ENCODE assay signal across 14 cellular contexts in the genomic region with DNA sequence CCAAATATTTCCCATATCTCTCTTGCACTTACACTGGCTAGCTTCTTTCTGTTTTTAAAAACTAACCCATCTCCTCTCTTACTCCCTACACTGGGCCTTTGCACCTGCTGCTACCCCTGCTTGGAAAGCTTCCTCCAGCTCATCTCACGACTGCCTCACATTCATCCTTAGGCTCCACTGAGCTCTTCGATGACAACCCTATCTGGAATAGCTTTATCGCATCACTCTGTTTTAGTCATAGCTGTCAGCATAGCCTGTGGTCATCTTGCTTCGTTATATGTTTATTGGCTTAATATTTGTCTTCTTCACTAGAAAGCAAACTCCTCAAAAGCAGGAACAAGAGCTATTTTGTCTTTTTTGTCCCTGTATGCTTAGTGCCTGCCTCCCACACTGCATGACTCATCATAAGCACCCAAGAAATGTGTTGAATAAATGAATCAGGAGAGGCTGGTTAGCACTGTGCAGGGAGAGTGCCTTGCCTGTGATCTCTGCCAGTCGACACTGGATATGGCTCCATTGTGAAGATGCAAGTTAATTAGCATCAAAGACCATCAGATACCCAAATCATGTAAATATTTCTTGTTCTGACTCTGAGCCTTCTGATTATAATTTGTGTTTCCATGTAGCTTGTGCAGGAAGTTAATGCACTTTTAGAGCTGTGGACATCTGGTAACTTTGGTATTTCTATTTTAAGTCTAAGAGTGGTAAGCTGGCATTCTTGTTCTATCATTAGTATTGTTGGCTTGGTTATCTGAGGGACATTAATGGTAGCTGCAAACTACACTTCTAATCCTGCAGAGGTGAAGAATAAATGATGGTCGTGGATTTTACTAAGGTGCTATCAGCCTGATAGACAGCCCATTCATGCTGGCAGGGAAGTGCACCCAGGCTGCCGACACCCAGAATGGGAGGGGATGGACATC. TPM values are rescaled to one million over a fixed set of nuclear protein-coding genes. Genes with fewer than 3 reads are reported as not detected.
DNase-seq lines count a peak whose midpoint lies in the region; ATAC-seq and TF ChIP-seq lines count a peak whose summit lies in the region.
"Had no signal": no experiment of that assay in that cellular context is flagged by ENCODE, and none has a peak within 500 bp of the region (broad histone marks: within the 10 kb centered on the region; RNA-seq: fewer than 3 reads in every experiment).

No MANE protein-coding gene starts in this region.

- H3K27ac Mint-ChIP-seq in CD4-positive, alpha-beta memory T cell = no peak overlapping the region
- H3K27ac Mint-ChIP-seq: CD14-positive monocyte had no signal

- ATAC-seq in RWPE2 (ENCODE audit: low read depth) (peak; percentile 67; the same call in 1 of the 3 replicates), HG02885 (IDR thresholded peaks at IDR 0.05; ENCODE audit: poor library complexity, unreplicated experiment) (no peak)

- no peak overlapping the region for H3K4me3 ChIP-seq in RWPE2 (ENCODE audit: severe bottlenecking)
- no peak overlapping the region for H3K4me3 ChIP-seq in CD4-positive, alpha-beta memory T cell (ENCODE audit: low read length in 2 of 2)

- CTCF ChIA-PET in CD4-positive, alpha-beta memory T cell (lab: Charles Lee; ENCODE audit: partially characterized antibody) = no interaction called here

- peaks cover 27 to 28% of the 10 kb centered on the region in 2 donors for H3K27me3 Mint-ChIP-seq in CD4-positive, alpha-beta memory T cell

- H3K4me3 Mint-ChIP-seq in CD4-positive, alpha-beta memory T cell = no peak overlapping the region
- H3K4me3 Mint-ChIP-seq: CD14-positive monocyte had no signal

- H3K27ac ChIP-seq in RWPE2 (ENCODE audit: poor library complexity, severe bottlenecking) = no peak overlapping the region
- H3K27ac ChIP-seq in CD4-positive, alpha-beta memory T cell (ENCODE audit: low read depth, low read length) = no peak overlapping the region

- no peaks in the 10 kb centered on the region for H3K4me1 ChIP-seq in RWPE2 (ENCODE audit: insufficient read depth, poor library complexity, severe bottlenecking)
- no peaks in the 10 kb centered on the region for H3K4me1 ChIP-seq in CD4-positive, alpha-beta memory T cell (ENCODE audit: insufficient read depth, low read length)

- no peaks in the 10 kb centered on the region for H3K36me3 Mint-ChIP-seq in CD4-positive, alpha-beta memory T cell
- H3K36me3 Mint-ChIP-seq: CD14-positive monocyte had no signal

- no peaks in the 10 kb centered on the region for H3K27me3 ChIP-seq in RWPE2 (ENCODE audit: insufficient read depth, poor library complexity, severe bottlenecking)
- no peaks in the 10 kb centered on the region for H3K27me3 ChIP-seq in CD4-positive, alpha-beta memory T cell (ENCODE audit: insufficient read depth, low read length)

- in situ Hi-C loops in GM13976 (cut with MboI; ENCODE audit: low sequenced_read_pairs, unreplicated experiment) = no loop called here

- POLR2A ChIA-PET in CD4-positive, alpha-beta memory T cell (lab: Charles Lee; ENCODE audit: partially characterized antibody) = no interaction called here

- H3K9me3 Mint-ChIP-seq in CD4-positive, alpha-beta memory T cell = peaks cover 0 to 3% (median 0%) of the 10 kb centered on the region in 8 donors

- DNase-seq in A172 (ENCODE audit: low spot score) = peak; percentile 52
- DNase-seq in DMS53 (lab: John Stamatoyannopoulos, UW) = peak; percentile 61
- DNase-seq in RWPE2 (ENCODE audit: low spot score) = no peak
- peak in 37 of 42 donors; percentile 3 to 86 (median 44) for DNase-seq in head of caudate nucleus
- DNase-seq in CD4-positive, alpha-beta memory T cell = no peak
- no peak for DNase-seq in HT-29 (ENCODE audit: low spot score)
- no peak for DNase-seq in GM13976 (ENCODE audit: low spot score)
- DNase-seq: activated CD4-positive, alpha-beta T cell treated with anti-CD3 and anti-CD28 coated beads, Interleukin-2, amount 50 U/mL, for 48 hours; glutamatergic neuron; NCI-H2029 treated with DMSO at 0.1 percent for 48 hours; NCI-H82 had no signal

- intact Hi-C loops in head of caudate nucleus (cut with DNase I) = no loop called here
- intact Hi-C loops in CD4-positive, alpha-beta memory T cell (cut with micrococcal nuclease) = no loop called here

- no peaks in the 10 kb centered on the region for H3K4me1 Mint-ChIP-seq in CD4-positive, alpha-beta memory T cell
- H3K4me1 Mint-ChIP-seq: CD14-positive monocyte had no signal

- TF ChIP-seq CTCF in RWPE2 (IDR thresholded peaks at IDR 0.05; ENCODE audit: poor library complexity, severe bottlenecking) (no peak), GM13976 (IDR thresholded peaks at IDR 0.05; ENCODE audit: borderline replicate concordance, control extremely low read depth, extremely low read depth, insufficient read depth, missing control alignments) (no peak)

- no peaks in the 10 kb centered on the region for H3K36me3 ChIP-seq in RWPE2 (ENCODE audit: low read depth)
- no peaks in the 10 kb centered on the region for H3K36me3 ChIP-seq in CD4-positive, alpha-beta memory T cell (ENCODE audit: insufficient read depth, low read length)

- no peaks in the 10 kb centered on the region for H3K9me3 ChIP-seq in RWPE2 (ENCODE audit: severe bottlenecking)
- no peaks in the 10 kb centered on the region for H3K9me3 ChIP-seq in CD4-positive, alpha-beta memory T cell (ENCODE audit: control insufficient read depth in 1 of 2, low read length in 2 of 2)

RNA-seq across cellular contexts. Expression of a gene that starts 10.3 kb away (rescaled TPM):
- total RNA-seq in A172 (2014; rRNA removed; shearing (Covaris generic)) = not detected in 2 replicates
- not detected for total RNA-seq in CD4-positive, alpha-beta memory T cell
- polyA plus RNA-seq in CD4-positive, alpha-beta memory T cell = not detected
- not detected in 2 replicates for total RNA-seq in HT-29 (2014; rRNA removed; shearing (Covaris generic))
- total RNA-seq: lower leg skin had no signal
- polyA plus RNA-seq: CD14-positive monocyte had no signal

RNA-seq across cellular contexts. Expression of a gene that starts 36.6 kb away (rescaled TPM):
- total RNA-seq in A172 (2014; rRNA removed; shearing (Covaris generic)) = 5.4 and 9.2 TPM in 2 replicates
- under 1 TPM in 1 of 2 experiments, not detected in 1; 0.17 TPM for total RNA-seq in CD4-positive, alpha-beta memory T cell
- polyA plus RNA-seq in CD4-positive, alpha-beta memory T cell = under 1 TPM in 1 of 2 donors, not detected in 1; 0.44 TPM
- 0.44 TPM in 1 of 2 replicates, not detected in the other for total RNA-seq in HT-29 (2014; rRNA removed; shearing (Covaris generic))
- polyA plus RNA-seq: CD14-positive monocyte had no signal

RNA-seq across cellular contexts. Expression of a gene that starts 36.9 kb away (rescaled TPM):
- total RNA-seq in A172 (2014; rRNA removed; shearing (Covaris generic)) = 62.4 and 77.4 TPM in 2 replicates
- total RNA-seq in CD4-positive, alpha-beta memory T cell = 10 to 100 TPM; 23.0 to 23.4 TPM
- polyA plus RNA-seq in CD4-positive, alpha-beta memory T cell = 10 to 100 TPM; 23.6 to 26.2 TPM
- 15.7 and 17.0 TPM in 2 replicates for total RNA-seq in HT-29 (2014; rRNA removed; shearing (Covaris generic))

Comparison
In these comparisons a context has a peak if more than half of its experiments do, and no peak if none do; other contexts are left out.
1. DNase-seq: peak in A172 (single experiment), DMS53 (single experiment) and head of caudate nucleus (37 of 42); none in RWPE2 (single experiment), CD4-positive, alpha-beta memory T cell (0 of 5), HT-29 (single experiment) and GM13976 (single experiment).